Comparison of ENCODE assay signal across 10 cellular contexts in genomic region chr19:17686592-17687042, GRCh38. TPM values are rescaled to one million over a fixed set of nuclear protein-coding genes. Genes with fewer than 3 reads are reported as not detected.
A peak's percentile ranks its signal among the peaks of the same experiment; 100 is the strongest.
DNase-seq lines count a peak whose midpoint lies in the region; ATAC-seq and TF ChIP-seq lines count a peak whose summit lies in the region.
"Had no signal": no experiment of that assay in that cellular context is flagged by ENCODE, and none has a peak within 500 bp of the region (broad histone marks: within the 10 kb centered on the region; RNA-seq: fewer than 3 reads in every experiment).

No MANE protein-coding gene starts in this region.

- H3K36me3 ChIP-seq in tibial nerve: no peaks in the 10 kb centered on the region
- H3K36me3 ChIP-seq: pancreas had no signal

- no peaks in the 10 kb centered on the region for H3K9me3 Mint-ChIP-seq in HFFc6
- no peaks in the 10 kb centered on the region for H3K9me3 Mint-ChIP-seq in activated CD8-positive, alpha-beta T cell treated with anti-CD3 and anti-CD28 coated beads for 36 hours

- H3K4me3 Mint-ChIP-seq in HFFc6: peak overlapping the region; percentile 78
- H3K4me3 Mint-ChIP-seq in activated CD8-positive, alpha-beta T cell treated with anti-CD3 and anti-CD28 coated beads for 36 hours: no peak overlapping the region

- no peak for ATAC-seq in activated CD8-positive, alpha-beta T cell treated with anti-CD3 and anti-CD28 coated beads for 36 hours
- no peak for ATAC-seq in GM21786 (IDR thresholded peaks at IDR 0.05; ENCODE audit: unreplicated experiment)

- intact Hi-C loops in activated CD8-positive, alpha-beta T cell treated with anti-CD3 and anti-CD28 coated beads for 36 hours (cut with micrococcal nuclease): no loop called here

- no peaks in the 10 kb centered on the region for H3K9me3 ChIP-seq in tibial nerve
- H3K9me3 ChIP-seq: pancreas had no signal

- no peak for TF ChIP-seq POLR2A in tibial nerve (IDR thresholded peaks at IDR 0.05)

- POLR2A ChIA-PET in activated CD8-positive, alpha-beta T cell treated with anti-CD3 and anti-CD28 coated beads for 36 hours (lab: Charles Lee): no interaction called here

- peaks cover 2 to 94% of the 10 kb centered on the region in 2 donors for H3K27me3 ChIP-seq in tibial nerve

- H3K4me1 ChIP-seq in tibial nerve: peaks cover 0 to 30% (median 10%) of the 10 kb centered on the region in 4 donors
- H3K4me1 ChIP-seq: pancreas had no signal

- H3K27ac Mint-ChIP-seq in HFFc6: peak overlapping the region; percentile 36; the same call in 1 of the 2 replicates
- H3K27ac Mint-ChIP-seq in activated CD8-positive, alpha-beta T cell treated with anti-CD3 and anti-CD28 coated beads for 36 hours: no peak overlapping the region

- peaks cover 27% of the 10 kb centered on the region for H3K4me1 Mint-ChIP-seq in HFFc6 (ENCODE audit: low read depth)
- peaks cover 5% of the 10 kb centered on the region for H3K4me1 Mint-ChIP-seq in activated CD8-positive, alpha-beta T cell treated with anti-CD3 and anti-CD28 coated beads for 36 hours (ENCODE audit: low read depth)

- peak overlapping the region in 1 of 4 donors; percentile 4 for H3K4me3 ChIP-seq in tibial nerve

- WGBS in tibial nerve, 2 donors: 2% methylated on average over 12 of the region's 28 CpGs; no CpG with 5 or more reads in 1 of the 2 donors

- TF ChIP-seq EP300 in tibial nerve (IDR thresholded peaks at IDR 0.05): no peak

- H3K27me3 Mint-ChIP-seq in HFFc6 (ENCODE audit: insufficient read depth): peaks cover 12% of the 10 kb centered on the region
- H3K27me3 Mint-ChIP-seq in activated CD8-positive, alpha-beta T cell treated with anti-CD3 and anti-CD28 coated beads for 36 hours: peaks cover 62% of the 10 kb centered on the region

- TF ChIP-seq CTCF in HFFc6 (IDR thresholded peaks at IDR 0.05) (no peak), tibial nerve (IDR thresholded peaks at IDR 0.05) (no peak)
- no peak for TF ChIP-seq CTCF in activated CD8-positive, alpha-beta T cell treated with anti-CD3 and anti-CD28 coated beads for 36 hours (IDR thresholded peaks at IDR 0.05)

- H3K27ac ChIP-seq in tibial nerve: no peak overlapping the region
- H3K27ac ChIP-seq: pancreas had no signal

- peak; percentile 70 for DNase-seq in AG08396 (ENCODE audit: low spot score)
- DNase-seq in HFFc6: peak; percentile 2
- peak; percentile 21 for DNase-seq in activated CD8-positive, alpha-beta T cell treated with anti-CD3 and anti-CD28 coated beads for 36 hours
- peak; percentile 86 for DNase-seq in iPS-NIHi11 (ENCODE audit: low spot score)
- DNase-seq in OCI-M2 (lab: John Stamatoyannopoulos, UW; ENCODE audit: unreplicated experiment): no peak
- no peak for DNase-seq in LoVo (ENCODE audit: low spot score)
- DNase-seq in tibial nerve (ENCODE audit: low spot score in 2 of 2): no peak

- CTCF ChIA-PET in activated CD8-positive, alpha-beta T cell treated with anti-CD3 and anti-CD28 coated beads for 36 hours (lab: Charles Lee): no interaction called here

- H3K36me3 Mint-ChIP-seq in HFFc6 (ENCODE audit: low read depth): no peaks in the 10 kb centered on the region
- no peaks in the 10 kb centered on the region for H3K36me3 Mint-ChIP-seq in activated CD8-positive, alpha-beta T cell treated with anti-CD3 and anti-CD28 coated beads for 36 hours (ENCODE audit: low read depth)

RNA-seq across cellular contexts. Expression of gene UNC13A, which starts 1.5 kb away (rescaled TPM):
- total RNA-seq in HFFc6 (2021; fragmentation: NEBNext Ultra II Directional; extraction: Animal tissue kit (Norgen Biotek cat#: 25700)): under 1 TPM; 0.07 to 0.71 (median 0.21) TPM
- total RNA-seq in activated CD8-positive, alpha-beta T cell treated with anti-CD3 and anti-CD28 coated beads for 36 hours: not detected
- total RNA-seq in tibial nerve: under 1 TPM; 0.21 to 0.78 (median 0.41) TPM
- total RNA-seq: LHCN-M2 had no signal

RNA-seq across cellular contexts. Expression of gene MAP1S, which starts 32.7 kb away (rescaled TPM):
- total RNA-seq in HFFc6 (2021; fragmentation: NEBNext Ultra II Directional; extraction: Animal tissue kit (Norgen Biotek cat#: 25700)): 10 to 100 TPM; 56.0 to 77.9 (median 68.2) TPM
- 10 to 100 TPM; 53.8 to 54.7 TPM for total RNA-seq in activated CD8-positive, alpha-beta T cell treated with anti-CD3 and anti-CD28 coated beads for 36 hours
- total RNA-seq in tibial nerve: 10 to 100 TPM; 23.4 to 39.3 (median 31.2) TPM

Comparison
In these comparisons a context has a peak if more than half of its experiments do, and no peak if none do; other contexts are left out.
1. DNase-seq: peak in AG08396 (single experiment), HFFc6 (single experiment), activated CD8-positive, alpha-beta T cell treated with anti-CD3 and anti-CD28 coated beads for 36 hours (single experiment) and iPS-NIHi11 (single experiment); none in OCI-M2 (single experiment), LoVo (single experiment) and tibial nerve (0 of 2).